ENCODE assay signal across 19 cellular contexts in the genomic region with DNA sequence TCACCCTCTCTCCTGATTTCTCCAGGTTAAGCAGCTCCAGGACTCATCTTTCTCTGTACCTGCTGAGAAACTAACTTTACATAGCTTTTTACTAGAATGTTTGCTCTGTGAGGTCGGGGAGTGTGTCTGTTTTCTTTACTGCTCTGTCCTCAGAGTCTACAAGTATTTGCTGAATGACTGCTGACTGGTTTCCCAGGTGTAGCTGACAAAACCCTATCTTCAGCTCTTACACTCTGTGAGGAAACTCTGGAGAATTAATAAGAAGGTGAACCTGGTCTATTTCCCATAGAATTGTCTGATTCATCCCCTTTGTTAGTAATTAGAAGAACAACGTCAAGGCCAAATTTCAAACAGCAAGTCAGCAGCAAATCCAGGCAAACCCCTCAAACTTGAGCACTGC.
DNase-seq lines count a peak whose midpoint lies in the region; ATAC-seq, FAIRE-seq and TF ChIP-seq lines count a peak whose summit lies in the region.
"Had no signal": no experiment of that assay in that cellular context is flagged by ENCODE, and none has a peak within 500 bp of the region (broad histone marks: within the 10 kb centered on the region; RNA-seq: fewer than 3 reads in every experiment).

No MANE protein-coding gene starts in this region.

- H3K36me3 ChIP-seq in bronchial epithelial cell (ENCODE audit: control insufficient read depth, insufficient read depth, low read length) (no peaks in the 10 kb centered on the region), mesendoderm (ENCODE audit: control insufficient read depth, insufficient read depth, low read length) (no peaks in the 10 kb centered on the region), thyroid gland (no peaks in the 10 kb centered on the region), colonic mucosa (no peaks in the 10 kb centered on the region)

- no peak overlapping the region for H3K4ac ChIP-seq in mesendoderm (ENCODE audit: low read depth, low read length)

- H3K9ac ChIP-seq in mesendoderm (ENCODE audit: low read length) (no peak overlapping the region), colonic mucosa (ENCODE audit: low read depth in 2 of 2, low read length in 2 of 2) (no peak overlapping the region)

- peak in 1 of 2 donors; percentile 69 for TF ChIP-seq POLR2A in thyroid gland (IDR thresholded peaks at IDR 0.05)

- H2AK5ac ChIP-seq in mesendoderm (ENCODE audit: low read length), result no peak overlapping the region

- FAIRE-seq in bronchial epithelial cell (lab: Jason Lieb, UNC), result no peak
- FAIRE-seq: endometrium, frontal cortex had no signal

- intact Hi-C loops in thyroid gland (cut with DNase I) (no loop called here), colonic mucosa (cut with DNase I) (no loop called here)

- H3K4me3 ChIP-seq in LNCaP clone FGC (ENCODE audit: low read depth, low read length), result no peak overlapping the region
- no peak overlapping the region for H3K4me3 ChIP-seq in bronchial epithelial cell (ENCODE audit: low read depth, low read length)
- H3K4me3 ChIP-seq in mesendoderm (ENCODE audit: low read length), result no peak overlapping the region
- H3K4me3 ChIP-seq in thyroid gland (replicated peaks in 1 of 3), result no peak overlapping the region
- no peak overlapping the region for H3K4me3 ChIP-seq in colonic mucosa

- DNase-seq in LNCaP clone FGC (ENCODE audit: low read depth), result peak; percentile 44
- DNase-seq in bronchial epithelial cell (ENCODE audit: low read depth), result peak; percentile 65
- no peak for DNase-seq in mesendoderm
- DNase-seq in thyroid gland, result no peak
- DNase-seq in NCI-H187 treated with DMSO at 0.1 percent for 48 hours (lab: John Stamatoyannopoulos, UW), result no peak
- DNase-seq in colonic mucosa, result no peak
- DNase-seq: activated CD8-positive, alpha-beta memory T cell treated with anti-CD3 and anti-CD28 coated beads, Interleukin-2, amount 10 ng/mL, durations not matched to agents 7 days and 5 days; activated gamma-delta T cell treated with Interleukin-2 at 50 U/mL for 16 hours; amniotic stem cell; cerebellar nuclear complex; naive thymus-derived CD8-positive, alpha-beta T cell; NCI-H146; retina; SHP77 treated with DMSO at 0.1 percent for 48 hours; stimulated activated CD4-positive, alpha-beta T cell treated with anti-CD3 and anti-CD28 coated beads, Interleukin-15, amount 100 ng/mL, for 24 hours; stimulated activated naive CD8-positive, alpha-beta T cell treated with anti-CD3 and anti-CD28 coated beads, Interleukin-15, Interleukin-2, amounts not matched to agents 100 U/mL and 50 U/mL, for 24 hours had no signal

- H3K79me1 ChIP-seq in mesendoderm (ENCODE audit: low read length), result no peaks in the 10 kb centered on the region

- no peaks in the 10 kb centered on the region for H3K79me2 ChIP-seq in mesendoderm (ENCODE audit: control insufficient read depth, insufficient read depth, low read length)

- H2BK5ac ChIP-seq in mesendoderm (ENCODE audit: low read length), result no peak overlapping the region

- WGBS in mesendoderm (ENCODE audit: extremely low coverage, insufficient coverage, low lambda C conversion rate), result no CpG with 5 or more reads among the region's 2 CpGs
- WGBS in thyroid gland, 2 donors, result 49 to 50% methylated on average over 2 of the region's 2 CpGs

- TF ChIP-seq CTCF in LNCaP clone FGC (IDR thresholded peaks at IDR 0.05; ENCODE audit: control insufficient read depth, extremely low read depth, insufficient read depth), result no peak
- TF ChIP-seq CTCF in bronchial epithelial cell (IDR thresholded peaks at IDR 0.05; ENCODE audit: insufficient read depth, low read length, severe bottlenecking), result no peak
- no peak for TF ChIP-seq CTCF in thyroid gland (IDR thresholded peaks at IDR 0.05)
- no peak for TF ChIP-seq CTCF in colonic mucosa (IDR thresholded peaks at IDR 0.05)

- no peak overlapping the region for H4K8ac ChIP-seq in mesendoderm (ENCODE audit: low read depth, low read length)

- H3K27ac ChIP-seq in mesendoderm (ENCODE audit: low read depth, low read length) (no peak overlapping the region), thyroid gland (peak overlapping the region; percentile 90 to 95 (median 94)), colonic mucosa (no peak overlapping the region)

- no peak for ATAC-seq in GM19328 (IDR thresholded peaks at IDR 0.05; ENCODE audit: unreplicated experiment)
- ATAC-seq: activated CD8-positive, alpha-beta memory T cell treated with anti-CD3 and anti-CD28 coated beads, Interleukin-2, amount 10 ng/mL, durations not matched to agents 7 days and 5 days; naive thymus-derived CD8-positive, alpha-beta T cell; stimulated activated naive CD8-positive, alpha-beta T cell treated with anti-CD3 and anti-CD28 coated beads, Interleukin-15, Interleukin-2, amounts not matched to agents 100 U/mL and 50 U/mL, for 24 hours had no signal

- peak overlapping the region; percentile 53 for H3K56ac ChIP-seq in mesendoderm (ENCODE audit: low read length)

- no peaks in the 10 kb centered on the region for H3K9me3 ChIP-seq in thyroid gland
- H3K9me3 ChIP-seq in colonic mucosa, result no peaks in the 10 kb centered on the region

- H3K4me2 ChIP-seq in mesendoderm (ENCODE audit: low read length), result no peak overlapping the region

- H3K23ac ChIP-seq in mesendoderm (ENCODE audit: low read length), result no peak overlapping the region

- H3K4me1 ChIP-seq in mesendoderm (ENCODE audit: control insufficient read depth, low read depth, low read length), result peaks cover 24% of the 10 kb centered on the region
- peaks cover 76 to 92% of the 10 kb centered on the region in 2 donors for H3K4me1 ChIP-seq in thyroid gland
- H3K4me1 ChIP-seq in colonic mucosa, result no peaks in the 10 kb centered on the region

- no peak overlapping the region for H3K18ac ChIP-seq in mesendoderm (ENCODE audit: low read length)

- H4K5ac ChIP-seq in mesendoderm (ENCODE audit: low read length), result no peak overlapping the region

- no peak overlapping the region for H2BK15ac ChIP-seq in mesendoderm (replicated peaks; ENCODE audit: low read depth)

- no peak overlapping the region for H2BK120ac ChIP-seq in mesendoderm (ENCODE audit: low read depth, low read length)

- H3K27me3 ChIP-seq in bronchial epithelial cell (ENCODE audit: control insufficient read depth, insufficient read depth, low read length), result no peaks in the 10 kb centered on the region
- H3K27me3 ChIP-seq in mesendoderm (ENCODE audit: insufficient read depth, low read length, poor library complexity), result no peaks in the 10 kb centered on the region
- H3K27me3 ChIP-seq in thyroid gland, result no peaks in the 10 kb centered on the region
- H3K27me3 ChIP-seq in colonic mucosa, result no peaks in the 10 kb centered on the region

Comparison
In these comparisons a context has a peak if more than half of its experiments do, and no peak if none do; other contexts are left out.
1. DNase-seq: peak in LNCaP clone FGC (single experiment) and bronchial epithelial cell (single experiment); none in mesendoderm (single experiment), thyroid gland (0 of 2), NCI-H187 treated with DMSO at 0.1 percent for 48 hours (single experiment) and colonic mucosa (single experiment).
2. H3K27ac ChIP-seq: peak in thyroid gland (3 of 3); none in mesendoderm (single experiment) and colonic mucosa (single experiment).